In genomic region chr5:16934669-16935068, GRCh38 we compare ENCODE assay signal across 9 cellular contexts. TPM values are rescaled to one million over a fixed set of nuclear protein-coding genes. Genes with fewer than 3 reads are reported as not detected.
DNase-seq lines count a peak whose midpoint lies in the region; ATAC-seq, FAIRE-seq and TF ChIP-seq lines count a peak whose summit lies in the region.
"Had no signal": no experiment of that assay in that cellular context is flagged by ENCODE, and none has a peak within 500 bp of the region (broad histone marks: within the 10 kb centered on the region; RNA-seq: fewer than 3 reads in every experiment).

No MANE protein-coding gene starts in this region.

- no peaks in the 10 kb centered on the region; the same call in 1 of the 2 replicates for H4K20me1 ChIP-seq in HepG2 (ENCODE audit: insufficient read depth, low read length)

- H3K9ac ChIP-seq in HepG2 (ENCODE audit: insufficient read depth, low read depth, low read length) = no peak overlapping the region

- H3K27ac Mint-ChIP-seq in activated naive CD4-positive, alpha-beta T cell treated with anti-CD3 and anti-CD28 coated beads, Interleukin-2, amount 50 U/mL, for 24 hours = no peak overlapping the region
- H3K27ac Mint-ChIP-seq in activated naive CD4-positive, alpha-beta T cell treated with anti-CD3 and anti-CD28 coated beads, Interleukin-2, amount 50 U/mL, for 72 hours = no peak overlapping the region

- WGBS in HepG2 (ENCODE audit: low lambda C conversion rate) = 0% methylated on average over 4 of the region's 4 CpGs

- H3K4me1 ChIP-seq in HepG2 (ENCODE audit: insufficient read depth, low read length) (peaks cover 18% of the 10 kb centered on the region), upper lobe of right lung (peaks cover 45% of the 10 kb centered on the region)

- no peak for TF ChIP-seq EP300 in HepG2 (IDR thresholded peaks at IDR 0.05; ENCODE audit: low read depth in 2 of 2, low read length in 2 of 2)
- no peak for TF ChIP-seq EP300 in HepG2 (CRISPR knock-in tag; IDR thresholded peaks at IDR 0.05; ENCODE audit: borderline replicate concordance)

- CTCF ChIA-PET in HepG2 (lab: Yijun Ruan, JAX; ENCODE audit: low intra/inter-chr PET ratio, low total read pairs) = interaction anchor here (2.2 kb wide), 1 partner anchor 255 kb away, joined by 7 read pairs; no protein-coding TSS in a partner anchor

- DNase-seq in activated naive CD4-positive, alpha-beta T cell treated with anti-CD3 and anti-CD28 coated beads, Interleukin-2, amount 50 U/mL, for 72 hours (ENCODE audit: low spot score in 2 of 2) = no peak
- DNase-seq in amniotic stem cell (lab: John Stamatoyannopoulos, UW) (peak; percentile 21), HepG2 (ENCODE audit: low spot score) (no peak), upper lobe of right lung (no peak), left lobe of liver (ENCODE audit: low spot score) (no peak)
- no peak for DNase-seq in activated CD4-positive, CD25-positive, alpha-beta regulatory T cell treated with anti-CD3 and anti-CD28 coated beads, Interleukin-2, amount 50 U/mL, for 72 hours
- no peak for DNase-seq in activated effector memory CD4-positive, alpha-beta T cell treated with Interleukin-2 at 50 U/mL for 16 hours

- H3K4me3 Mint-ChIP-seq in activated naive CD4-positive, alpha-beta T cell treated with anti-CD3 and anti-CD28 coated beads, Interleukin-2, amount 50 U/mL, for 24 hours = peak overlapping the region; percentile 69

- TF ChIP-seq POLR2A in HepG2 (IDR thresholded peaks at IDR 0.05; ENCODE audit: insufficient read depth in 1 of 2, low read depth in 2 of 2, low read length in 2 of 2) = no peak

- no peak overlapping the region for H3K27ac ChIP-seq in HepG2 (ENCODE audit: extremely low read length, insufficient read depth, low read length)
- H3K27ac ChIP-seq in upper lobe of right lung = peak overlapping the region; percentile 78

- no peak for ATAC-seq in activated naive CD4-positive, alpha-beta T cell treated with anti-CD3 and anti-CD28 coated beads, Interleukin-2, amount 50 U/mL, for 72 hours
- ATAC-seq in HepG2 = no peak
- no peak for ATAC-seq in upper lobe of right lung
- ATAC-seq in left lobe of liver = no peak

- no TSS peak for BruUV-seq in HepG2 (replicated peaks; lab: Mats Ljungman, UMichigan)

- no peaks in the 10 kb centered on the region for H3K79me2 ChIP-seq in HepG2 (ENCODE audit: insufficient read depth, low read length)

- TF ChIP-seq RAD21 in HepG2 (CRISPR knock-in tag; IDR thresholded peaks at IDR 0.05) = no peak

- H3K36me3 Mint-ChIP-seq in activated naive CD4-positive, alpha-beta T cell treated with anti-CD3 and anti-CD28 coated beads, Interleukin-2, amount 50 U/mL, for 24 hours = no peaks in the 10 kb centered on the region
- peaks cover 5 to 29% of the 10 kb centered on the region in 2 donors for H3K36me3 Mint-ChIP-seq in activated naive CD4-positive, alpha-beta T cell treated with anti-CD3 and anti-CD28 coated beads, Interleukin-2, amount 50 U/mL, for 72 hours

- no peak overlapping the region for H2AFZ ChIP-seq in HepG2 (ENCODE audit: low read length)

- H3K36me3 ChIP-seq in HepG2 (replicated peaks in 1 of 2; ENCODE audit: control insufficient read depth in 1 of 2, insufficient read depth in 2 of 2, low read length in 2 of 2) = no peaks in the 10 kb centered on the region
- no peaks in the 10 kb centered on the region for H3K36me3 ChIP-seq in upper lobe of right lung

- H3K27me3 Mint-ChIP-seq in activated naive CD4-positive, alpha-beta T cell treated with anti-CD3 and anti-CD28 coated beads, Interleukin-2, amount 50 U/mL, for 24 hours = peaks cover 57% of the 10 kb centered on the region

- H3K9me3 ChIP-seq in HepG2 (ENCODE audit: low read length) = no peaks in the 10 kb centered on the region
- H3K9me3 ChIP-seq in upper lobe of right lung = no peaks in the 10 kb centered on the region

- H3K4me1 Mint-ChIP-seq in activated naive CD4-positive, alpha-beta T cell treated with anti-CD3 and anti-CD28 coated beads, Interleukin-2, amount 50 U/mL, for 24 hours = peaks cover 17% of the 10 kb centered on the region

- H3K9me3 Mint-ChIP-seq in activated naive CD4-positive, alpha-beta T cell treated with anti-CD3 and anti-CD28 coated beads, Interleukin-2, amount 50 U/mL, for 24 hours = no peaks in the 10 kb centered on the region
- H3K9me3 Mint-ChIP-seq in activated naive CD4-positive, alpha-beta T cell treated with anti-CD3 and anti-CD28 coated beads, Interleukin-2, amount 50 U/mL, for 72 hours = peaks cover 0 to 10% of the 10 kb centered on the region in 2 donors

- in situ Hi-C loops in HepG2 (cut with HindIII; ENCODE audit: extremely low pct_ligation_motif_present, low pct_unique_long_range_greater_than_20kb) = loop anchor here (10.0 kb wide), 1 partner anchor 250 kb away; no protein-coding TSS in a partner anchor

- H3K4me2 ChIP-seq in HepG2 (ENCODE audit: low read depth, low read length) = no peak overlapping the region

- H3K27me3 ChIP-seq in HepG2 (ENCODE audit: control insufficient read depth in 1 of 2, insufficient read depth in 2 of 2, low read length in 2 of 2) (peaks cover 3 to 37% of the 10 kb centered on the region in 2 experiments; a peak in 3 of 5 replicates), upper lobe of right lung (no peaks in the 10 kb centered on the region)

- POLR2A ChIA-PET in HepG2 (lab: Yijun Ruan, JAX) = no interaction called here

- H3K4me3 ChIP-seq in HepG2 (replicated peaks in 1 of 3; ENCODE audit: insufficient read depth in 1 of 3, low read depth in 2 of 3, low read length in 3 of 3) (no peak overlapping the region), upper lobe of right lung (peak overlapping the region; percentile 64)

- FAIRE-seq in HepG2 (lab: Jason Lieb, UNC) = no peak

- intact Hi-C loops in HepG2 (cut with micrococcal nuclease; ENCODE audit: unreplicated experiment) (loop anchor here (1.0 to 5.0 kb wide), 4 partner anchors 142 to 255 kb away; no protein-coding TSS in a partner anchor), upper lobe of right lung (cut with DNase I) (loop anchor here (10.0 kb wide), 2 partner anchors 140 to 260 kb away; no protein-coding TSS in a partner anchor)

- TF ChIP-seq CTCF in HepG2 (CRISPR knock-in tag; IDR thresholded peaks at IDR 0.05) (no peak), upper lobe of right lung (IDR thresholded peaks at IDR 0.05) (no peak)

TF ChIP-seq in HepG2, 621 proteins besides CTCF, POLR2A, EP300 and RAD21:
- TF ChIP-seq CBX2 (IDR thresholded peaks at IDR 0.05; ENCODE audit: low read depth, low read length) = peak; percentile 93
- TF ChIP-seq CBX2 (CRISPR knock-in tag; IDR thresholded peaks at IDR 0.05; ENCODE audit: low read depth) = no peak
- TF ChIP-seq ZNF644 (CRISPR knock-in tag; IDR thresholded peaks at IDR 0.05; ENCODE audit: low read depth) = no peak
- no peak for TF ChIP-seq ERF (CRISPR knock-in tag; IDR thresholded peaks at IDR 0.05)

RNA-seq across cellular contexts. Expression of gene MYO10, which starts 1.4 kb away (rescaled TPM):
- 1 to 10 TPM in 1 of 2 donors, under 1 TPM in 1; 0.11 to 1.5 TPM for total RNA-seq in activated naive CD4-positive, alpha-beta T cell treated with anti-CD3 and anti-CD28 coated beads, Interleukin-2, amount 50 U/mL, for 72 hours
- total RNA-seq in HepG2 (2016; rRNA removed; fragmentation: Illumina TruSeq; extraction: Trizol) = 14.0 and 14.8 TPM in 2 replicates
- total RNA-seq in HepG2 (2016; cell fraction: cytosol; rRNA removed; fragmentation: Illumina TruSeq; extraction: Trizol; ENCODE audit: low read depth) = 0.71 and 1.1 TPM in 2 replicates
- 12.7 and 14.5 TPM in 2 replicates for total RNA-seq in HepG2 (2016; cell fraction: insoluble cytoplasmic fraction; rRNA removed; fragmentation: Illumina TruSeq; extraction: Trizol)
- total RNA-seq in HepG2 (2016; cell fraction: membrane; rRNA removed; fragmentation: Illumina TruSeq; extraction: Trizol) = 2.1 and 2.5 TPM in 2 replicates
- 13.7 and 14.0 TPM in 2 replicates for total RNA-seq in HepG2 (2016; cell fraction: nucleus; rRNA removed; fragmentation: Illumina TruSeq; extraction: Trizol)
- polyA plus RNA-seq in HepG2 (2011; rRNA removed) = 4.5 and 6.2 TPM in 2 replicates
- 4.8 and 5.4 TPM in 2 replicates for polyA plus RNA-seq in HepG2 (2011; cell fraction: cytosol; rRNA removed)
- polyA plus RNA-seq in HepG2 (2011; cell fraction: nucleus; rRNA removed) = 9.9 and 11.4 TPM in 2 replicates
- polyA plus RNA-seq in HepG2 (2012) = 16.8 and 17.6 TPM in 2 replicates
- 0.22 and 0.27 TPM in 2 replicates for polyA plus RNA-seq in HepG2 (2016; cell fraction: cytosol; fragmentation: Illumina TruSeq; extraction: Trizol; ENCODE audit: low read depth)
- 8.5 and 10.2 TPM in 2 replicates for polyA plus RNA-seq in HepG2 (2016; cell fraction: insoluble cytoplasmic fraction; fragmentation: Illumina TruSeq; extraction: Trizol; ENCODE audit: low read depth)
- polyA plus RNA-seq in HepG2 (2016; cell fraction: membrane; fragmentation: Illumina TruSeq; extraction: Trizol; ENCODE audit: low read depth) = 0.73 and 0.76 TPM in 2 replicates
- 10.0 and 10.4 TPM in 2 replicates for polyA plus RNA-seq in HepG2 (2016; cell fraction: nucleus; fragmentation: Illumina TruSeq; extraction: Trizol; ENCODE audit: insufficient read depth, low read depth)
- 16.0 and 20.3 TPM in 2 replicates for polyA minus RNA-seq in HepG2 (2011; rRNA and poly(A)+ RNA removed; ENCODE audit: low replicate concordance)
- polyA minus RNA-seq in HepG2 (2011; cell fraction: cytosol; rRNA and poly(A)+ RNA removed) = 9.8 and 12.3 TPM in 2 replicates
- polyA minus RNA-seq in HepG2 (2011; cell fraction: nucleus; rRNA and poly(A)+ RNA removed) = 23.9 and 27.7 TPM in 2 replicates
- total RNA-seq in upper lobe of right lung = 67.0 TPM
- total RNA-seq in left lobe of liver = 7.1 TPM
- total RNA-seq: T-helper 1 cell treated with Interleukin-12 subunit alpha and Interleukin-12 subunit beta and Interleukin-4 antibody, amounts not matched to agents 30 ng/mL and 1 ng/mL, for 36 hours had no signal
